In genomic region chr12:93029091-93029490, GRCh38 we compare ENCODE assay signal across 21 cellular contexts.
"Had no signal": no experiment of that assay in that cellular context is flagged by ENCODE, and none has a peak within 500 bp of the region (broad histone marks: within the 10 kb centered on the region; RNA-seq: fewer than 3 reads in every experiment).

No MANE protein-coding gene starts in this region.

- H3K4me1 Mint-ChIP-seq: activated B cell treated with CpG ODN at 0.5 μM for 24 hours; activated CD4-positive, alpha-beta T cell treated with anti-CD3 and anti-CD28 coated beads, Interleukin-2, amount 10 ng/mL, durations not matched to agents 24 days and 14 days; activated T-helper 17 cell treated with anti-CD3 and anti-CD28 coated beads, Interleukin-2, amount 50 U/mL, for 72 hours; T-helper 17 cell had no signal

- DNase-seq: activated B cell treated with CpG ODN at 0.5 μM for 24 hours; activated CD4-positive, alpha-beta T cell treated with anti-CD3 and anti-CD28 coated beads for 1 hour; activated CD4-positive, alpha-beta T cell treated with anti-CD3 and anti-CD28 coated beads, Interleukin-2, amount 10 ng/mL, durations not matched to agents 24 days and 14 days; activated CD4-positive, alpha-beta T cell treated with anti-CD3 and anti-CD28 coated beads, Interleukin-2, amount 50 U/mL, for 48 hours; activated CD8-positive, alpha-beta memory T cell treated with anti-CD3 and anti-CD28 coated beads for 24 hours; activated gamma-delta T cell; activated naive CD4-positive, alpha-beta T cell treated with anti-CD3 and anti-CD28 coated beads for 36 hours; activated T-cell treated with anti-CD3 and anti-CD28 coated beads, Interleukin-2, amount 50 U/mL, for 4 hours; brain microvascular endothelial cell; caudate nucleus; KG1; NCI-H1092; NCI-H1417; NCI-H2029; NCI-H510A treated with DMSO at 0.1 percent for 48 hours; PC-3; SIG-M5; T-helper 17 cell; T-helper 9 cell had no signal

- H3K36me3 ChIP-seq: brain microvascular endothelial cell had no signal

- H3K4me3 Mint-ChIP-seq: activated B cell treated with CpG ODN at 0.5 μM for 24 hours; activated CD4-positive, alpha-beta T cell treated with anti-CD3 and anti-CD28 coated beads, Interleukin-2, amount 10 ng/mL, durations not matched to agents 24 days and 14 days; activated naive CD4-positive, alpha-beta T cell treated with anti-CD3 and anti-CD28 coated beads for 36 hours; activated naive CD8-positive, alpha-beta T cell; activated T-cell treated with anti-CD3 and anti-CD28 coated beads, Interleukin-2, amount 50 U/mL, for 4 hours; activated T-helper 17 cell treated with anti-CD3 and anti-CD28 coated beads, Interleukin-2, amount 50 U/mL, for 72 hours; T-helper 17 cell had no signal

- ATAC-seq: activated T-cell treated with anti-CD3 and anti-CD28 coated beads, Interleukin-2, amount 50 U/mL, for 4 hours; activated T-helper 17 cell treated with anti-CD3 and anti-CD28 coated beads, Interleukin-2, amount 50 U/mL, for 72 hours; PC-3; T-helper 17 cell had no signal

- H3K27me3 ChIP-seq: brain microvascular endothelial cell had no signal

- H3K27ac Mint-ChIP-seq: activated B cell treated with CpG ODN at 0.5 μM for 24 hours; activated CD4-positive, alpha-beta T cell treated with anti-CD3 and anti-CD28 coated beads, Interleukin-2, amount 10 ng/mL, durations not matched to agents 24 days and 14 days; activated naive CD4-positive, alpha-beta T cell treated with anti-CD3 and anti-CD28 coated beads for 36 hours; activated naive CD8-positive, alpha-beta T cell; activated T-helper 17 cell treated with anti-CD3 and anti-CD28 coated beads, Interleukin-2, amount 50 U/mL, for 72 hours; T-helper 17 cell had no signal

- H3K27ac ChIP-seq: brain microvascular endothelial cell had no signal

- H3K27me3 Mint-ChIP-seq: activated B cell treated with CpG ODN at 0.5 μM for 24 hours had no signal

- H3K9me3 Mint-ChIP-seq: activated B cell treated with CpG ODN at 0.5 μM for 24 hours; activated naive CD4-positive, alpha-beta T cell treated with anti-CD3 and anti-CD28 coated beads for 36 hours; activated T-cell treated with anti-CD3 and anti-CD28 coated beads, Interleukin-2, amount 50 U/mL, for 4 hours; activated T-helper 17 cell treated with anti-CD3 and anti-CD28 coated beads, Interleukin-2, amount 50 U/mL, for 72 hours had no signal

- H3K36me3 Mint-ChIP-seq: activated naive CD8-positive, alpha-beta T cell had no signal
